Comparison of ENCODE assay signal across 21 cellular contexts in genomic region chr11:47656284-47656915, GRCh38.
A peak's percentile ranks its signal among the peaks of the same experiment; 100 is the strongest.
DNase-seq lines count a peak whose midpoint lies in the region; ATAC-seq lines count a peak whose summit lies in the region.
"Had no signal": no experiment of that assay in that cellular context is flagged by ENCODE, and none has a peak within 500 bp of the region (broad histone marks: within the 10 kb centered on the region; RNA-seq: fewer than 3 reads in every experiment).

No MANE protein-coding gene starts in this region.

- ATAC-seq in HG03378 (IDR thresholded peaks at IDR 0.05; ENCODE audit: unreplicated experiment): no peak
- ATAC-seq: Panc1 had no signal

- DNase-seq in DMS 273 (lab: John Stamatoyannopoulos, UW; ENCODE audit: unreplicated experiment): peak; percentile 46
- no peak for DNase-seq in DMS 273 treated with DMSO at 0.1 percent for 48 hours (lab: John Stamatoyannopoulos, UW)
- peak; percentile 10 to 80 for DNase-seq in NCI-H446 (lab: John Stamatoyannopoulos, UW)
- peak; percentile 81 to 97 for DNase-seq in cerebellar nuclear complex (lab: John Stamatoyannopoulos, UW)
- DNase-seq in iPS-NIHi7 (ENCODE audit: extremely low spot score): peak; percentile 34
- DNase-seq in putamen (ENCODE audit: low spot score): no peak
- DNase-seq in CD1c-positive myeloid dendritic cell (ENCODE audit: extremely low spot score): no peak
- DNase-seq: ACHN; Caco-2; CD4-positive, alpha-beta memory T cell; DMS153; GDM1; HFFc6; NCI-H1105 treated with DMSO at 0.1 percent for 48 hours; NCI-H1694; NCI-H2081 treated with DMSO at 0.1 percent for 48 hours; NCI-H510A; NCI-H748 treated with DMSO at 0.1 percent for 48 hours; T-helper 1 cell had no signal

Comparison
In these comparisons a context has a peak if more than half of its experiments do, and no peak if none do; other contexts are left out.
1. DNase-seq: peak in DMS 273 (single experiment), NCI-H446 (2 of 2), cerebellar nuclear complex (2 of 2) and iPS-NIHi7 (single experiment); none in DMS 273 treated with DMSO at 0.1 percent for 48 hours (single experiment), putamen (single experiment) and CD1c-positive myeloid dendritic cell (single experiment).